In genomic region chr17:57999496-58000017, GRCh38 we compare ENCODE assay signal across 8 cellular contexts. TPM values are rescaled to one million over a fixed set of nuclear protein-coding genes. Genes with fewer than 3 reads are reported as not detected.
A peak's percentile ranks its signal among the peaks of the same experiment; 100 is the strongest.
DNase-seq lines count a peak whose midpoint lies in the region; ATAC-seq, FAIRE-seq and TF ChIP-seq lines count a peak whose summit lies in the region.

No MANE protein-coding gene starts in this region.

- intact Hi-C loops in endothelial cell of umbilical vein (cut with micrococcal nuclease): loop anchor here (1.0 to 5.0 kb wide), 4 partner anchors 114 to 742 kb away; partner anchors contain the start of gene MSI2
- intact Hi-C loops in naive thymus-derived CD4-positive, alpha-beta T cell (cut with micrococcal nuclease): loop anchor here (1.0 to 10.0 kb wide), 11 partner anchors 8 to 1165 kb away; partner anchors contain the start of genes C17orf67 (in 1 of the 2), CUEDC1 (in 1 of the 2), DGKE (in 1 of the 2) and MRPS23 (in 1 of the 2)

- FAIRE-seq in endothelial cell of umbilical vein (lab: Jason Lieb, UNC): peak; percentile 12

- H3K9me1 ChIP-seq in endothelial cell of umbilical vein (replicated peaks; ENCODE audit: control insufficient read depth, extremely low read depth, insufficient read depth, low read length): no peaks in the 10 kb centered on the region

- H3K36me3 ChIP-seq in endothelial cell of umbilical vein (ENCODE audit: control insufficient read depth in 2 of 2, extremely low read depth in 1 of 2, insufficient read depth in 2 of 2, low read length in 2 of 2): peaks cover 14 to 26% of the 10 kb centered on the region in 2 experiments
- H3K36me3 ChIP-seq in naive thymus-derived CD4-positive, alpha-beta T cell (ENCODE audit: control insufficient read depth in 2 of 3, insufficient read depth in 3 of 3, low read length in 3 of 3): peaks cover 7 to 29% (median 18%) of the 10 kb centered on the region in 3 experiments

- H3K27ac Mint-ChIP-seq in naive thymus-derived CD4-positive, alpha-beta T cell: peak overlapping the region in 8 of 9 donors; percentile 1 to 79 (median 58)

- peaks cover 0 to 19% (median 13%) of the 10 kb centered on the region in 5 donors for H3K36me3 Mint-ChIP-seq in naive thymus-derived CD4-positive, alpha-beta T cell

- ATAC-seq in GM18505 (IDR thresholded peaks at IDR 0.05; ENCODE audit: unreplicated experiment) (peak; percentile 44), HG03378 (IDR thresholded peaks at IDR 0.05; ENCODE audit: unreplicated experiment) (no peak), GM18517 (IDR thresholded peaks at IDR 0.05; ENCODE audit: unreplicated experiment) (no peak)
- peak; percentile 87 for ATAC-seq in naive thymus-derived CD4-positive, alpha-beta T cell

- peak; percentile 54 to 55 for TF ChIP-seq CTCF in endothelial cell of umbilical vein (IDR thresholded peaks at IDR 0.05; ENCODE audit: extremely low read depth in 1 of 2, insufficient read depth in 1 of 2, low read depth in 1 of 2, low read length in 2 of 2)

- TF ChIP-seq POLR2A in GM18505 (IDR thresholded peaks at IDR 0.05; ENCODE audit: borderline replicate concordance, extremely low read depth, insufficient read depth, insufficient read length): peak; percentile 43
- TF ChIP-seq POLR2A in endothelial cell of umbilical vein (IDR thresholded peaks at IDR 0.05; ENCODE audit: low read depth, low read length): peak; percentile 55

- H3K4me2 ChIP-seq in endothelial cell of umbilical vein (ENCODE audit: insufficient read depth, low read length): no peak overlapping the region

- no peaks in the 10 kb centered on the region for H3K27me3 ChIP-seq in endothelial cell of umbilical vein (ENCODE audit: control insufficient read depth in 2 of 2, insufficient read depth in 2 of 2, low read length in 2 of 2)
- no peaks in the 10 kb centered on the region for H3K27me3 ChIP-seq in naive thymus-derived CD4-positive, alpha-beta T cell (ENCODE audit: control insufficient read depth in 2 of 2, insufficient read depth in 2 of 2, low read length in 2 of 2)

- no peak overlapping the region for H3K9ac ChIP-seq in endothelial cell of umbilical vein (replicated peaks; ENCODE audit: extremely low read depth, insufficient read depth, low read length)

- peaks cover 3% of the 10 kb centered on the region for H4K20me1 ChIP-seq in endothelial cell of umbilical vein (replicated peaks; ENCODE audit: control insufficient read depth, extremely low read depth, insufficient read depth, low read length)

- BruUV-seq in endothelial cell of umbilical vein (replicated peaks; lab: Mats Ljungman, UMichigan): no TSS peak

- H2AFZ ChIP-seq in endothelial cell of umbilical vein (ENCODE audit: low read depth, low read length): no peak overlapping the region

- H3K4me3 ChIP-seq in endothelial cell of umbilical vein (replicated peaks in 1 of 3; ENCODE audit: insufficient read depth in 1 of 3, low read depth in 1 of 3, low read length in 3 of 3): no peak overlapping the region
- H3K4me3 ChIP-seq in naive thymus-derived CD4-positive, alpha-beta T cell (ENCODE audit: low read length): no peak overlapping the region

- H3K79me2 ChIP-seq in endothelial cell of umbilical vein (ENCODE audit: control insufficient read depth, insufficient read depth, low read length): peaks cover 34% of the 10 kb centered on the region

- peaks cover 0 to 2% (median 0%) of the 10 kb centered on the region in 11 donors for H3K9me3 Mint-ChIP-seq in naive thymus-derived CD4-positive, alpha-beta T cell

- H3K4me3 Mint-ChIP-seq in naive thymus-derived CD4-positive, alpha-beta T cell: no peak overlapping the region

- no peaks in the 10 kb centered on the region for H3K9me3 ChIP-seq in endothelial cell of umbilical vein (replicated peaks; ENCODE audit: control insufficient read depth, insufficient read depth, low read length)
- no peaks in the 10 kb centered on the region for H3K9me3 ChIP-seq in naive thymus-derived CD4-positive, alpha-beta T cell (ENCODE audit: control insufficient read depth in 2 of 3, low read length in 3 of 3)

- DNase-seq in Ammon's horn (ENCODE audit: low spot score): peak; percentile 77
- peak; percentile 67 for DNase-seq in NCI-H1105 treated with DMSO at 0.1 percent for 48 hours (lab: John Stamatoyannopoulos, UW)
- DNase-seq in SKM-1 (lab: John Stamatoyannopoulos, UW; ENCODE audit: unreplicated experiment): peak; percentile 67
- DNase-seq in endothelial cell of umbilical vein (ENCODE audit: low read depth, low spot score): peak; percentile 80
- DNase-seq in naive thymus-derived CD4-positive, alpha-beta T cell: peak in 7 of 9 donors; percentile 54 to 77 (median 71)

- H3K27ac ChIP-seq in endothelial cell of umbilical vein (ENCODE audit: insufficient read depth, low read depth, low read length): no peak overlapping the region
- peak overlapping the region; percentile 5 for H3K27ac ChIP-seq in naive thymus-derived CD4-positive, alpha-beta T cell (ENCODE audit: low read depth, low read length)

- CTCF ChIA-PET in endothelial cell of umbilical vein (lab: Charles Lee): interaction anchor here (0.6 to 15.8 kb wide), 52 partner anchors 8 to 870 kb away, joined by 3 to 584 read pairs (median 6); partner anchors contain the start of genes CUEDC1, DYNLL2, MRPS23 and VEZF1
- CTCF ChIA-PET in naive thymus-derived CD4-positive, alpha-beta T cell (lab: Charles Lee): interaction anchor here (0.6 to 5.1 kb wide), 29 partner anchors 8 to 202 kb away, joined by 3 to 45 read pairs (median 4); partner anchors contain the start of genes SRSF1 and VEZF1

- dilution Hi-C loops in endothelial cell of umbilical vein (cut with MboI; ENCODE audit: extremely low pct_ligation_motif_present, low sequenced_read_pairs): loop anchor here (25.0 kb wide), 1 partner anchor 137 kb away; the partner anchor contains the start of gene MRPS23

- POLR2A ChIA-PET in endothelial cell of umbilical vein (lab: Charles Lee): interaction anchor here (1.1 to 1.4 kb wide), 3 partner anchors 84 to 141 kb away, joined by 3 to 8 read pairs (median 4); partner anchors contain the start of gene DYNLL2
- POLR2A ChIA-PET in naive thymus-derived CD4-positive, alpha-beta T cell (lab: Charles Lee): interaction anchor here (0.7 to 4.2 kb wide), 9 partner anchors 10 to 168 kb away, joined by 3 to 33 read pairs (median 4); partner anchors contain the start of gene VEZF1

- H3K4me1 ChIP-seq in endothelial cell of umbilical vein (ENCODE audit: control insufficient read depth, extremely low read depth, insufficient read depth, low read length): peaks cover 26% of the 10 kb centered on the region
- peaks cover 10 to 15% of the 10 kb centered on the region in 2 donors for H3K4me1 ChIP-seq in naive thymus-derived CD4-positive, alpha-beta T cell (ENCODE audit: control insufficient read depth in 2 of 2, insufficient read depth in 2 of 2, low read length in 2 of 2)

- no peaks in the 10 kb centered on the region for H3K27me3 Mint-ChIP-seq in naive thymus-derived CD4-positive, alpha-beta T cell

- H3K4me1 Mint-ChIP-seq in naive thymus-derived CD4-positive, alpha-beta T cell: peaks cover 21 to 63% (median 55%) of the 10 kb centered on the region in 7 donors

TF ChIP-seq in endothelial cell of umbilical vein, 7 proteins besides CTCF, POLR2A, EP300 and RAD21:
- TF ChIP-seq GATA2 (IDR thresholded peaks at IDR 0.05; ENCODE audit: insufficient read depth, insufficient read length, low read depth, low read length): no peak
- TF ChIP-seq POLR2AphosphoS5 (IDR thresholded peaks at IDR 0.05; ENCODE audit: insufficient read depth, low read depth, low read length): peak; percentile 18

RNA-seq across cellular contexts. Expression of gene SRSF1, which starts 7.5 kb away (rescaled TPM):
- total RNA-seq in endothelial cell of umbilical vein: 309 and 316 TPM in 2 replicates
- polyA plus RNA-seq in endothelial cell of umbilical vein: 133 and 147 TPM in 2 replicates
- polyA plus RNA-seq in endothelial cell of umbilical vein (2011; cell fraction: cytosol; rRNA removed): 128 and 129 TPM in 2 replicates
- 353 and 457 TPM in 2 replicates for polyA plus RNA-seq in endothelial cell of umbilical vein (2011; cell fraction: nucleus; rRNA removed)
- 229 and 250 TPM in 2 replicates for polyA plus RNA-seq in endothelial cell of umbilical vein (2012)
- 482 and 618 TPM in 2 replicates for polyA minus RNA-seq in endothelial cell of umbilical vein
- polyA minus RNA-seq in endothelial cell of umbilical vein (2011; cell fraction: cytosol; rRNA and poly(A)+ RNA removed): 249 TPM
- 376 and 579 TPM in 2 replicates for polyA minus RNA-seq in endothelial cell of umbilical vein (2011; cell fraction: nucleus; rRNA and poly(A)+ RNA removed)
- total RNA-seq in naive thymus-derived CD4-positive, alpha-beta T cell: 100 to 1,000 TPM; 115 to 362 (median 249) TPM
- 10 to 100 TPM; 48.7 to 49.3 TPM for polyA plus RNA-seq in naive thymus-derived CD4-positive, alpha-beta T cell

RNA-seq across cellular contexts. Expression of gene VEZF1, which starts 11.5 kb away (rescaled TPM):
- total RNA-seq in endothelial cell of umbilical vein: 58.2 and 59.0 TPM in 2 replicates
- polyA plus RNA-seq in endothelial cell of umbilical vein: 26.9 and 27.8 TPM in 2 replicates
- 27.0 and 28.4 TPM in 2 replicates for polyA plus RNA-seq in endothelial cell of umbilical vein (2011; cell fraction: cytosol; rRNA removed)
- 31.4 and 38.2 TPM in 2 replicates for polyA plus RNA-seq in endothelial cell of umbilical vein (2011; cell fraction: nucleus; rRNA removed)
- 37.4 and 43.1 TPM in 2 replicates for polyA plus RNA-seq in endothelial cell of umbilical vein (2012)
- polyA minus RNA-seq in endothelial cell of umbilical vein: 57.0 and 59.8 TPM in 2 replicates
- polyA minus RNA-seq in endothelial cell of umbilical vein (2011; cell fraction: cytosol; rRNA and poly(A)+ RNA removed): 31.0 TPM
- polyA minus RNA-seq in endothelial cell of umbilical vein (2011; cell fraction: nucleus; rRNA and poly(A)+ RNA removed): 30.9 and 35.3 TPM in 2 replicates
- total RNA-seq in naive thymus-derived CD4-positive, alpha-beta T cell: 10 to 100 TPM; 43.2 to 81.9 (median 46.3) TPM
- polyA plus RNA-seq in naive thymus-derived CD4-positive, alpha-beta T cell: 10 to 100 TPM; 47.6 to 51.2 TPM

RNA-seq across cellular contexts. Expression of gene CUEDC1, which starts 44.3 kb away (rescaled TPM):
- 27.7 and 28.5 TPM in 2 replicates for total RNA-seq in endothelial cell of umbilical vein
- 15.8 and 16.5 TPM in 2 replicates for polyA plus RNA-seq in endothelial cell of umbilical vein
- polyA plus RNA-seq in endothelial cell of umbilical vein (2011; cell fraction: cytosol; rRNA removed): 17.2 and 18.8 TPM in 2 replicates
- polyA plus RNA-seq in endothelial cell of umbilical vein (2011; cell fraction: nucleus; rRNA removed): 47.0 and 57.2 TPM in 2 replicates
- polyA plus RNA-seq in endothelial cell of umbilical vein (2012): 17.5 and 21.4 TPM in 2 replicates
- 13.2 and 16.3 TPM in 2 replicates for polyA minus RNA-seq in endothelial cell of umbilical vein
- polyA minus RNA-seq in endothelial cell of umbilical vein (2011; cell fraction: cytosol; rRNA and poly(A)+ RNA removed): 1.1 TPM
- 11.7 and 18.9 TPM in 2 replicates for polyA minus RNA-seq in endothelial cell of umbilical vein (2011; cell fraction: nucleus; rRNA and poly(A)+ RNA removed)
- total RNA-seq in naive thymus-derived CD4-positive, alpha-beta T cell: 1 to 10 TPM in 3 of 5 experiments, under 1 TPM in 2; 0.10 to 7.7 (median 1.0) TPM
- polyA plus RNA-seq in naive thymus-derived CD4-positive, alpha-beta T cell: not detected

Comparison
In these comparisons a context has a peak if more than half of its experiments do, and no peak if none do; other contexts are left out.
1. ATAC-seq: peak in GM18505 (single experiment) and naive thymus-derived CD4-positive, alpha-beta T cell (single experiment); none in HG03378 (single experiment) and GM18517 (single experiment).
2. Peak in every context shown above with its lines, with median percentiles within 50 percentile points of each other: DNase-seq.